Comparison of ENCODE assay signal across 1 cellular context in the genomic region with DNA sequence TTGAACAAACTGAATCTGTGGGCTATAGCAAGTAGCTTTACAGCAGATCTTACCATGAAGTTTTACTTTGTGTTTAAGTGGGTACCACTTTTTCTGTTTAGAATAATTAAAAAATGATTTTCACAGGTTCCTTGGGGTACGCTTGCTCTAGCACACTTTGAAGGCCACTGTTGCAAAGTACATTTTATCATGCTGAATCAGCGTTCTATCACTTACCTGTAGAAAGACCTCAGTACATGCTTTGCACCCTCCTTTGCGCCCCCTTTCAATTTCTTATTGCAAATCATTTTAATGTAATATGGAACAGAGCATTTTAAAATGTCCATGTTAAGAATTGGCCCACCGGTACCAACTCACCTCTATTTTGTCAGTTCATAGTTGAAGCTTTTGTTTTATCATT. TPM values are rescaled to one million over a fixed set of nuclear protein-coding genes. Genes with fewer than 3 reads are reported as not detected.
"Had no signal": no experiment of that assay in that cellular context is flagged by ENCODE, and none has a peak within 500 bp of the region (broad histone marks: within the 10 kb centered on the region; RNA-seq: fewer than 3 reads in every experiment).

No MANE protein-coding gene starts in this region.

RNA-seq across cellular contexts. Expression of gene CTSV, which starts 31.4 kb away (rescaled TPM):
- polyA plus RNA-seq: IgD-negative memory B cell had no signal
